Comparison of ENCODE assay signal across 1 cellular context in the genomic region with DNA sequence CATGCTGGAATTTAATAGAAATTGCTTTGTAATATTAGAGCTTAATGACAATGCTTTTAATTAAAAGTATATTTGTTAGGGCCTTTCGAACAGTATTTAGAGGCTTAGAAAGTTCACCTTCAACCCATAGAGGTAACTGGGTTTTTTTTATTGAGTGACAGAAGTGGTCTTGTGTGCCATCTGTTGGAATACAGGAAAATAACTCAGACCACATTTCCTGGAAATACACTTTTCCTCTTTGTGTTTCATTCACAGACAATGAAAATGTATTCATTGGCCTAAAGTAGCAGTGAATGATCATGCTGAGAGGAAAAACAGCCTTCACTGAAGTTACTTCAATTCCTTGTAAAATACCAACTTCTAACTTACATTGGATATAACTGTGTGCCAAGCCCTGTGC.
TF ChIP-seq lines count a peak whose summit lies in the region.

No MANE protein-coding gene starts in this region.

TF ChIP-seq in GM23338, 12 proteins besides CTCF, POLR2A, EP300 and RAD21 (continued from another document):
- TF ChIP-seq ZNF462 (CRISPR knock-in tag; IDR thresholded peaks at IDR 0.05) (no peak), REST (IDR thresholded peaks at IDR 0.05; ENCODE audit: unreplicated experiment) (no peak), NANOG (IDR thresholded peaks at IDR 0.05; ENCODE audit: borderline replicate concordance) (no peak), ZNF331 (CRISPR knock-in tag; IDR thresholded peaks at IDR 0.05; ENCODE audit: low read depth) (no peak), STAT1 (IDR thresholded peaks at IDR 0.05; ENCODE audit: unreplicated experiment) (no peak)
- TF ChIP-seq, protein P1, sequence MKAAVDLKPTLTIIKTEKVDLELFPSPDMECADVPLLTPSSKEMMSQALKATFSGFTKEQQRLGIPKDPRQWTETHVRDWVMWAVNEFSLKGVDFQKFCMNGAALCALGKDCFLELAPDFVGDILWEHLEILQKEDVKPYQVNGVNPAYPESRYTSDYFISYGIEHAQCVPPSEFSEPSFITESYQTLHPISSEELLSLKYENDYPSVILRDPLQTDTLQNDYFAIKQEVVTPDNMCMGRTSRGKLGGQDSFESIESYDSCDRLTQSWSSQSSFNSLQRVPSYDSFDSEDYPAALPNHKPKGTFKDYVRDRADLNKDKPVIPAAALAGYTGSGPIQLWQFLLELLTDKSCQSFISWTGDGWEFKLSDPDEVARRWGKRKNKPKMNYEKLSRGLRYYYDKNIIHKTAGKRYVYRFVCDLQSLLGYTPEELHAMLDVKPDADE (IDR thresholded peaks at IDR 0.05), result no peak
